ENCODE assay signal across 11 cellular contexts in the genomic region with DNA sequence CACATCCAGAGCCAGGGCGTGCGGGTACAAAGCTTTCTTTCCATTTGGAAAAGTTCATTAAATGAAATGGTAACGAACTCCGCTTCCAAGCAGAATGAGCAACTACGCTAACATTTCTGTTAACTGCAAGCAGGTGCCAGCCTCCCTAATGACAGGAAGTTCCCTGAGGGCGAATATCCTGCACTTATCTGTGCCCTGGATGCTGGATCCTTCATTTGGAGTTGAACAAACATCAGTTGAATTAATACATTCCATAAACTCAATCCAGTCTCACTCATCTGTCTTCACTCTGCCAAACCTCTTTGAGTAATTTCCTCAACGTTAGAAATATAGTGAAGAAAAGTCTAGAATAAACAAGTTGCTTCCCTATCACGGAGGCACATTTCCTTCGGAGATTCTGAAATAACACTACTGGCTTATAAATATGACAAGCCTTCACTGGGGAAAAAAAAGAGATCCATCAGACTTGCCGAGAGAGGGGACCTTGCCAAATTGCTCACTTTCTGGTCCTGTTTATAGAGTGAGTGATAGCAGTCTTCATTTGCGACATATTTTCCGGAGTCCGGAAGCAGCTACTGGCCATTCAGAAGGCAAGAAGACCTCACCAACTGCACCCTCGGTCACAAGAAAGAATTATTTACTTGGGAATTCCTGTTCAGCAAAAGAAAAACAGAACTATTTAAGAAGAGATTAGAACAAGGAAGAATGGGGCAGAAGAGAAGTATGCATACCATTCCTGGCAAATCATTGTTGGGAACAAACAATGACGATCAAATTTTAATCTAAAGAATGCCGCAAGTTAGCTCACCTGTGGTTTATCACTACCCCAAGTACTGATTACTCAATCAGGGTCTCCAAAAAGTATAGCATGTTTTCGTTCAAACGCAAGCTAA.
DNase-seq lines count a peak whose midpoint lies in the region; ATAC-seq and TF ChIP-seq lines count a peak whose summit lies in the region.
"Had no signal": no experiment of that assay in that cellular context is flagged by ENCODE, and none has a peak within 500 bp of the region (broad histone marks: within the 10 kb centered on the region; RNA-seq: fewer than 3 reads in every experiment).

No MANE protein-coding gene starts in this region.

- ATAC-seq in right cardiac atrium: peak; percentile 89 to 94

- H3K27ac ChIP-seq in ascending aorta (peak overlapping the region; percentile 39 to 58), right cardiac atrium (ENCODE audit: low read length) (peak overlapping the region; percentile 64), stomach (peak overlapping the region; percentile 63 to 90 (median 83))
- H3K27ac ChIP-seq: psoas muscle, suprapubic skin had no signal

- H3K4me1 ChIP-seq in ascending aorta: peaks cover 0 to 13% of the 10 kb centered on the region in 2 donors
- H3K4me1 ChIP-seq in right cardiac atrium (ENCODE audit: control insufficient read depth, insufficient read depth, low read length): peaks cover 3% of the 10 kb centered on the region
- H3K4me1 ChIP-seq in stomach: peaks cover 47 to 98% (median 80%) of the 10 kb centered on the region in 4 donors
- H3K4me1 ChIP-seq: psoas muscle had no signal

- DNase-seq in KBM-7 (peak; percentile 35), ascending aorta (ENCODE audit: low spot score in 2 of 2) (peak in 1 of 2 donors; percentile 83), right cardiac atrium (peak in 1 of 3 donors; percentile 67), stomach (peak; percentile 56), GM10266 (ENCODE audit: extremely low spot score) (no peak), NCI-H774 (lab: John Stamatoyannopoulos, UW) (no peak)
- no peak for DNase-seq in stimulated activated CD4-positive, alpha-beta T cell treated with anti-CD3 and anti-CD28 coated beads, Interleukin-4, amount 100 ng/mL, for 24 hours
- DNase-seq: NCI-H1105, psoas muscle had no signal

- 47% methylated on average over 18 of the region's 18 CpGs for WGBS in right cardiac atrium
- 28 to 43% (median 37%) methylated on average over 18 of the region's 18 CpGs for WGBS in stomach, 5 donors

- in situ Hi-C loops in KBM-7 (cut with MboI; ENCODE audit: low pct_unique_long_range_greater_than_20kb, low sequenced_read_pairs): no loop called here

- H3K4me3 ChIP-seq in ascending aorta (peak overlapping the region; percentile 12 to 30), right cardiac atrium (ENCODE audit: low read length) (peak overlapping the region; percentile 22), stomach (peak overlapping the region in 1 of 4 donors; percentile 27)
- H3K4me3 ChIP-seq: psoas muscle, suprapubic skin had no signal

- TF ChIP-seq POLR2A in stomach (IDR thresholded peaks at IDR 0.05): no peak

- intact Hi-C loops in ascending aorta (cut with DNase I) (loop anchor here (2.0 kb wide), 1 partner anchor 26 kb away; no protein-coding TSS in a partner anchor), right cardiac atrium (cut with DNase I) (no loop called here), stomach (cut with DNase I; ENCODE audit: low total_unique reads) (no loop called here)

- TF ChIP-seq CTCF in ascending aorta (IDR thresholded peaks at IDR 0.05) (no peak), stomach (IDR thresholded peaks at IDR 0.05) (no peak), GM10266 (IDR thresholded peaks at IDR 0.05; ENCODE audit: control insufficient read depth, insufficient read depth, low read depth, missing control alignments) (no peak)

- no peak for TF ChIP-seq EP300 in stomach (IDR thresholded peaks at IDR 0.05)

- no peaks in the 10 kb centered on the region for H3K27me3 ChIP-seq in ascending aorta
- H3K27me3 ChIP-seq in right cardiac atrium (ENCODE audit: control insufficient read depth, insufficient read depth): no peaks in the 10 kb centered on the region
- no peaks in the 10 kb centered on the region for H3K27me3 ChIP-seq in stomach
- H3K27me3 ChIP-seq: esophagus muscularis mucosa, suprapubic skin had no signal

- no peaks in the 10 kb centered on the region for H3K36me3 ChIP-seq in ascending aorta
- peaks cover 0 to 16% (median 1%) of the 10 kb centered on the region in 4 donors for H3K36me3 ChIP-seq in stomach
- H3K36me3 ChIP-seq: esophagus muscularis mucosa, suprapubic skin had no signal

- H3K9me3 ChIP-seq in ascending aorta (no peaks in the 10 kb centered on the region), right cardiac atrium (ENCODE audit: control insufficient read depth, low read length) (no peaks in the 10 kb centered on the region), stomach (no peaks in the 10 kb centered on the region)
- H3K9me3 ChIP-seq: esophagus muscularis mucosa, psoas muscle, suprapubic skin had no signal

Comparison
In these comparisons a context has a peak if more than half of its experiments do, and no peak if none do; other contexts are left out.
1. DNase-seq: peak in KBM-7 (single experiment) and stomach (single experiment); none in stimulated activated CD4-positive, alpha-beta T cell treated with anti-CD3 and anti-CD28 coated beads, Interleukin-4, amount 100 ng/mL, for 24 hours (single experiment), GM10266 (single experiment) and NCI-H774 (single experiment).
2. Peak in every context shown above with its lines, with median percentiles within 50 percentile points of each other: H3K27ac ChIP-seq.